1 cellular context compared by ENCODE assay signal in genomic region chr2:10091182-10091932, GRCh38.
TF ChIP-seq lines count a peak whose summit lies in the region.

No MANE protein-coding gene starts in this region.

TF ChIP-seq in HepG2, 621 proteins besides CTCF, POLR2A, EP300 and RAD21:
- TF ChIP-seq NRL (CRISPR knock-in tag; IDR thresholded peaks at IDR 0.05; ENCODE audit: borderline replicate concordance) (no peak), ZNF44 (CRISPR knock-in tag; IDR thresholded peaks at IDR 0.05) (no peak), ZNF335 (CRISPR knock-in tag; IDR thresholded peaks at IDR 0.05) (no peak), HNRNPK (IDR thresholded peaks at IDR 0.05; ENCODE audit: low read depth, low read length, poor library complexity, severe bottlenecking) (no peak), MEIS1 (CRISPR knock-in tag; IDR thresholded peaks at IDR 0.05; ENCODE audit: borderline replicate concordance) (no peak), ZNF670 (CRISPR knock-in tag; IDR thresholded peaks at IDR 0.05; ENCODE audit: borderline replicate concordance) (no peak), IKZF5 (CRISPR knock-in tag; IDR thresholded peaks at IDR 0.05) (no peak), ZBTB4 (CRISPR knock-in tag; IDR thresholded peaks at IDR 0.05; ENCODE audit: borderline replicate concordance) (no peak), ZNF329 (CRISPR knock-in tag; IDR thresholded peaks at IDR 0.05; ENCODE audit: low read depth) (no peak), CHCHD3 (CRISPR knock-in tag; IDR thresholded peaks at IDR 0.05) (no peak), SMYD3 (CRISPR knock-in tag; IDR thresholded peaks at IDR 0.05) (no peak), MED8 (CRISPR knock-in tag; IDR thresholded peaks at IDR 0.05; ENCODE audit: insufficient replicate concordance) (no peak), IKZF4 (CRISPR knock-in tag; IDR thresholded peaks at IDR 0.05; ENCODE audit: borderline replicate concordance, low read depth, not compliant biosample characterization) (no peak), RARG (CRISPR knock-in tag; IDR thresholded peaks at IDR 0.05; ENCODE audit: low read depth) (no peak), ZBTB7A (CRISPR knock-in tag; IDR thresholded peaks at IDR 0.05) (no peak), ZNF572 (CRISPR knock-in tag; IDR thresholded peaks at IDR 0.05) (no peak)
- TF ChIP-seq, protein P1, sequence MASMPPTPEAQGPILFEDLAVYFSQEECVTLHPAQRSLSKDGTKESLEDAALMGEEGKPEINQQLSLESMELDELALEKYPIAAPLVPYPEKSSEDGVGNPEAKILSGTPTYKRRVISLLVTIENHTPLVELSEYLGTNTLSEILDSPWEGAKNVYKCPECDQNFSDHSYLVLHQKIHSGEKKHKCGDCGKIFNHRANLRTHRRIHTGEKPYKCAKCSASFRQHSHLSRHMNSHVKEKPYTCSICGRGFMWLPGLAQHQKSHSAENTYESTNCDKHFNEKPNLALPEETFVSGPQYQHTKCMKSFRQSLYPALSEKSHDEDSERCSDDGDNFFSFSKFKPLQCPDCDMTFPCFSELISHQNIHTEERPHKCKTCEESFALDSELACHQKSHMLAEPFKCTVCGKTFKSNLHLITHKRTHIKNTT (CRISPR knock-in tag; IDR thresholded peaks at IDR 0.05) = no peak
TF ChIP-seq in HepG2: peak in this region for 0.
